9 cellular contexts compared by ENCODE assay signal in the genomic region with DNA sequence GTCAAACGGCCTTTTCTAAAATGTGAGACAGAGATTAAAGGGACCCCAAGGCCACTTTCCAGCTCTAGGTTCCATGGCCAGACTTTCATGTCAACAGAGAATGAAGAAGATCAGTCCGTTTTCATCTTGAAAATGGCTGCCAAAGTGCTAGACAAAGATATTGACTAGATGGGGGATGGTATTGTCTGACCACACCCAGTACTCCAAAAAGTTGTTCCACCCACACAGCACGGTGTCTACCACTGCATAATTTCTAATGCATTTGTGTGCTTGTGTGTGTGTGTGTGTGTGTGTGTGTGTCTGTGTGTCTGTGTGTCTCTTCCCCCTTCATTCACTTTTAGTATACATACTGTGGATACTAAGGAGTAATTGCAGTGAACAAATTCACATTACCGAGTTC. TPM values are rescaled to one million over a fixed set of nuclear protein-coding genes. Genes with fewer than 3 reads are reported as not detected.
DNase-seq lines count a peak whose midpoint lies in the region; ATAC-seq and TF ChIP-seq lines count a peak whose summit lies in the region.
"Had no signal": no experiment of that assay in that cellular context is flagged by ENCODE, and none has a peak within 500 bp of the region (broad histone marks: within the 10 kb centered on the region; RNA-seq: fewer than 3 reads in every experiment).

No MANE protein-coding gene starts in this region.

- TF ChIP-seq POLR2A in suprapubic skin (IDR thresholded peaks at IDR 0.05), result no peak

- H3K36me3 ChIP-seq in HUES64 (ENCODE audit: insufficient read depth, low read length), result peaks cover 34% of the 10 kb centered on the region
- no peaks in the 10 kb centered on the region for H3K36me3 ChIP-seq in suprapubic skin

- TF ChIP-seq CTCF in cardiac fibroblast (IDR thresholded peaks at IDR 0.05; ENCODE audit: low read depth, low read length) (no peak), suprapubic skin (IDR thresholded peaks at IDR 0.05) (no peak)

- DNase-seq in cardiac fibroblast (ENCODE audit: low read depth in 2 of 2), result peak; percentile 85 to 87
- DNase-seq in left kidney (ENCODE audit: low read depth, low spot score), result peak; percentile 18
- no peak for DNase-seq in suprapubic skin (ENCODE audit: low spot score in 2 of 2)
- DNase-seq in activated CD4-positive, alpha-beta T cell treated with anti-CD3 and anti-CD28 coated beads for 4 hours, result no peak
- no peak for DNase-seq in cortex of kidney (lab: John Stamatoyannopoulos, UW)
- no peak for DNase-seq in stimulated activated CD4-positive, alpha-beta T cell treated with anti-CD3 and anti-CD28 coated beads, Interleukin-4, amount 100 ng/mL, for 4 hours

- no peak for ATAC-seq in GM21381 (IDR thresholded peaks at IDR 0.05; ENCODE audit: unreplicated experiment)

- H3K27ac ChIP-seq in HUES64 (ENCODE audit: low read depth, low read length), result peak overlapping the region; percentile 14; the same call in 1 of the 2 replicates
- H3K27ac ChIP-seq in suprapubic skin, result peak overlapping the region; percentile 80

- H3K4me1 ChIP-seq in HUES64 (ENCODE audit: insufficient read depth, low read length) (peaks cover 28% of the 10 kb centered on the region), suprapubic skin (peaks cover 21% of the 10 kb centered on the region)

- peak overlapping the region; percentile 63 for H3K4me3 ChIP-seq in HUES64 (ENCODE audit: low read length)
- H3K4me3 ChIP-seq in cardiac fibroblast (replicated peaks in 1 of 2; ENCODE audit: low read depth in 2 of 2, low read length in 2 of 2), result peak overlapping the region; percentile 76 to 82
- peak overlapping the region; percentile 47 for H3K4me3 ChIP-seq in suprapubic skin
- H3K4me3 ChIP-seq: GM12878 had no signal

- peak overlapping the region; percentile 73; the same call in 1 of the 2 replicates for H3K9ac ChIP-seq in HUES64 (ENCODE audit: low read depth, low read length)

- no peak for TF ChIP-seq EP300 in suprapubic skin (IDR thresholded peaks at IDR 0.05)

- H3K27me3 ChIP-seq in HUES64 (ENCODE audit: insufficient read depth, low read length) (0 out of 2 replicates have a peak, but pooled peaks cover 6% of the 10 kb centered on the region), suprapubic skin (peaks cover 5% of the 10 kb centered on the region)

- no peaks in the 10 kb centered on the region for H3K9me3 ChIP-seq in HUES64 (ENCODE audit: insufficient read depth, low read depth, low read length)
- no peaks in the 10 kb centered on the region for H3K9me3 ChIP-seq in suprapubic skin

- 64% methylated on average over 3 of the region's 4 CpGs for WGBS in HUES64
- WGBS in suprapubic skin, result 27% methylated on average over 4 of the region's 4 CpGs

RNA-seq across cellular contexts. Expression of gene COL1A2, which starts 1.3 kb away (rescaled TPM):
- polyA plus RNA-seq in HUES64 (2013, experiment 1 of 2), result 44.4 TPM
- polyA plus RNA-seq in HUES64 (2013, experiment 2 of 2), result 62.5 TPM
- total RNA-seq in suprapubic skin, result 100 to 1,000 TPM in 1 of 4 donors, 10 to 100 TPM in 3; 29.9 to 124 (median 61.3) TPM

Comparison
In these comparisons a context has a peak if more than half of its experiments do, and no peak if none do; other contexts are left out.
1. DNase-seq: peak in cardiac fibroblast (2 of 2) and left kidney (single experiment); none in suprapubic skin (0 of 2), activated CD4-positive, alpha-beta T cell treated with anti-CD3 and anti-CD28 coated beads for 4 hours (0 of 2), cortex of kidney (single experiment) and stimulated activated CD4-positive, alpha-beta T cell treated with anti-CD3 and anti-CD28 coated beads, Interleukin-4, amount 100 ng/mL, for 4 hours (0 of 2).
2. Peak in every context shown above with its lines, with median percentiles within 50 percentile points of each other: H3K4me3 ChIP-seq.